Comparison of ENCODE assay signal across 22 cellular contexts in the genomic region with DNA sequence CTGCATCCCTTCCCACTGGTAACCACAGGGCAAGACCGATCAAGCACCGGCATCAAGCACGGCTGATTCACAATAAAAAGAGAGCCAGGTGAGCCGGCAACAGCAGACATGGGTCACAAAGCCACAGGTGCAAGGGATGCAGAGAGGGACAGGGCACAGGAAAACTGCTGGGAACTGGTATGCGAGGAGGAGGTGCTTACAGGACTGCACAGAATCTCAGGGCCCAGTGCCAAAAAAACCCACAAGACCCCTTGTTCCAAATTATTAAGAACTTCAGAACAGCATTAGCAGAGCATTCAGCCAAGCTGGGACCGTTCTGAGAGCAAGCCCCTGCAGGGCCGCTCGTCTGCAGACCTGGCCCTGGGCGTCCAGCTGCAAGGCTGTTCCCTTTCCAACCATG.
"Had no signal": no experiment of that assay in that cellular context is flagged by ENCODE, and none has a peak within 500 bp of the region (broad histone marks: within the 10 kb centered on the region; RNA-seq: fewer than 3 reads in every experiment).

No MANE protein-coding gene starts in this region.

- H2AFZ ChIP-seq: parathyroid adenoma had no signal

- H3K27me3 ChIP-seq: esophagus muscularis mucosa, gastrocnemius medialis, right lobe of liver, spleen, stomach, transverse colon had no signal

- DNase-seq: effector memory CD4-positive, alpha-beta T cell; gastrocnemius medialis; left ventricle myocardium inferior; lower lobe of right lung; mesenchymal stem cell; naive B cell; occipital lobe; psoas muscle; retina; spleen; stimulated activated CD4-positive, alpha-beta T cell treated with anti-CD3 and anti-CD28 coated beads, Interleukin-15, amount 100 ng/mL, for 24 hours; stimulated activated CD4-positive, alpha-beta T cell treated with anti-CD3 and anti-CD28 coated beads, Interleukin-1b, Interleukin-23, amount 100 ng/mL, for 48 hours; stimulated activated CD4-positive, alpha-beta T cell treated with anti-CD3 and anti-CD28 coated beads, Interleukin-4, amount 100 ng/mL, for 24 hours; stimulated activated naive CD4-positive, alpha-beta T cell; stomach; substantia nigra; transverse colon had no signal

- H3K36me3 ChIP-seq: esophagus muscularis mucosa, gastrocnemius medialis, left ventricle myocardium inferior, lower lobe of right lung, right lobe of liver, spleen, stomach, thoracic aorta, transverse colon had no signal

- H3K79me2 ChIP-seq: parathyroid adenoma had no signal

- H3K27ac ChIP-seq: epithelial cell of prostate, esophagus muscularis mucosa, gastrocnemius medialis, left ventricle myocardium inferior, lower lobe of right lung, parathyroid adenoma, psoas muscle, right lobe of liver, spleen, stomach, thoracic aorta, transverse colon had no signal

- H3K4me1 ChIP-seq: gastrocnemius medialis, lower lobe of right lung, parathyroid adenoma, psoas muscle, right lobe of liver, spleen had no signal

- H3K4me3 ChIP-seq: esophagus muscularis mucosa, gastrocnemius medialis, left ventricle myocardium inferior, lower lobe of right lung, psoas muscle, right lobe of liver, spleen, stomach, thoracic aorta, transverse colon had no signal

- H3K9ac ChIP-seq: parathyroid adenoma had no signal

- H3K9me3 ChIP-seq: esophagus muscularis mucosa, gastrocnemius medialis, left ventricle myocardium inferior, lower lobe of right lung, psoas muscle, right lobe of liver, spleen, stomach, thoracic aorta, transverse colon had no signal
